21 cellular contexts compared by ENCODE assay signal in genomic region chr6:98904096-98904495, GRCh38. TPM values are rescaled to one million over a fixed set of nuclear protein-coding genes. Genes with fewer than 3 reads are reported as not detected.
A peak's percentile ranks its signal among the peaks of the same experiment; 100 is the strongest.
DNase-seq lines count a peak whose midpoint lies in the region; ATAC-seq and TF ChIP-seq lines count a peak whose summit lies in the region.
"Had no signal": no experiment of that assay in that cellular context is flagged by ENCODE, and none has a peak within 500 bp of the region (broad histone marks: within the 10 kb centered on the region; RNA-seq: fewer than 3 reads in every experiment).

No MANE protein-coding gene starts in this region.

- no peaks in the 10 kb centered on the region for H4K20me1 ChIP-seq in fibroblast of lung (ENCODE audit: control insufficient read depth, extremely low read depth, insufficient read depth, low read length)
- H4K20me1 ChIP-seq: BLaER1 had no signal

- H3K79me2 ChIP-seq in fibroblast of lung (ENCODE audit: control insufficient read depth, insufficient read depth, low read length): no peaks in the 10 kb centered on the region

- no peak for TF ChIP-seq CTCF in A673 (conservative IDR thresholded peaks at IDR 0.05; ENCODE audit: low read depth, low read length)
- TF ChIP-seq CTCF in fibroblast of lung (conservative IDR thresholded peaks at IDR 0.05 in 1 of 2, IDR thresholded peaks at IDR 0.05 in 1 of 2; ENCODE audit: low read depth in 1 of 2, low read length in 2 of 2): no peak
- TF ChIP-seq CTCF in psoas muscle (IDR thresholded peaks at IDR 0.05): no peak

- H3K4me3 ChIP-seq in A673 (ENCODE audit: low read depth, low read length, poor library complexity, severe bottlenecking) (no peak overlapping the region), fibroblast of lung (replicated peaks in 1 of 4; ENCODE audit: control extremely low read depth in 1 of 4, insufficient read depth in 1 of 4, low read depth in 3 of 4, low read length in 4 of 4) (no peak overlapping the region), psoas muscle (no peak overlapping the region), H7 (ENCODE audit: insufficient read depth, low read depth, low read length) (no peak overlapping the region)
- H3K4me3 ChIP-seq: BLaER1, PC-9, SJSA1 had no signal

- H3K9me3 ChIP-seq in A673 (ENCODE audit: low read depth, low read length, poor library complexity, severe bottlenecking) (no peaks in the 10 kb centered on the region), fibroblast of lung (ENCODE audit: control insufficient read depth, insufficient read depth, low read depth, low read length) (no peaks in the 10 kb centered on the region), psoas muscle (no peaks in the 10 kb centered on the region)
- H3K9me3 ChIP-seq: SJSA1 had no signal

- ATAC-seq in psoas muscle: no peak

- no peak overlapping the region for H3K27ac ChIP-seq in A673 (ENCODE audit: low read depth, low read length, poor library complexity, severe bottlenecking)
- H3K27ac ChIP-seq in fibroblast of lung (ENCODE audit: insufficient read depth, low read length): no peak overlapping the region
- no peak overlapping the region for H3K27ac ChIP-seq in psoas muscle
- H3K27ac ChIP-seq: 22Rv1, BLaER1, PC-9, SJSA1 had no signal

- H3K4me1 ChIP-seq in A673 (ENCODE audit: insufficient read depth, low read length, poor library complexity, severe bottlenecking) (no peaks in the 10 kb centered on the region), fibroblast of lung (ENCODE audit: control insufficient read depth, extremely low read depth, insufficient read depth, low read length) (no peaks in the 10 kb centered on the region), psoas muscle (no peaks in the 10 kb centered on the region)
- H3K4me1 ChIP-seq: BLaER1, SJSA1 had no signal

- H3K36me3 ChIP-seq in A673 (ENCODE audit: insufficient read depth, low read length, poor library complexity, severe bottlenecking) (peaks cover 11% of the 10 kb centered on the region), fibroblast of lung (ENCODE audit: control insufficient read depth, insufficient read depth, low read length) (no peaks in the 10 kb centered on the region), psoas muscle (ENCODE audit: insufficient read depth in 1 of 2, low read depth in 1 of 2) (peaks cover 5 to 63% of the 10 kb centered on the region in 2 donors), H7 (replicated peaks; ENCODE audit: control insufficient read depth, insufficient read depth, low read length) (no peaks in the 10 kb centered on the region)

- POLR2A ChIA-PET in A673 (lab: Charles Lee; ENCODE audit: low non-redundant PET): no interaction called here

- no peak overlapping the region for H3K9ac ChIP-seq in fibroblast of lung (ENCODE audit: insufficient read depth, low read length)
- H3K9ac ChIP-seq: BLaER1 had no signal

- H2AFZ ChIP-seq in fibroblast of lung (ENCODE audit: low read length): no peak overlapping the region
- H2AFZ ChIP-seq: PC-9 had no signal

- BruUV-seq in A673 (replicated peaks; lab: Mats Ljungman, UMichigan): no TSS peak

- H3K27me3 ChIP-seq in A673 (replicated peaks; ENCODE audit: insufficient read depth, low read depth, low read length, poor library complexity) (no peaks in the 10 kb centered on the region), fibroblast of lung (ENCODE audit: control insufficient read depth, insufficient read depth, low read length) (no peaks in the 10 kb centered on the region), psoas muscle (ENCODE audit: insufficient read depth in 3 of 3, low read length in 2 of 3) (no peaks in the 10 kb centered on the region), H7 (ENCODE audit: control insufficient read depth, insufficient read depth, low read length) (no peaks in the 10 kb centered on the region)
- H3K27me3 ChIP-seq: BLaER1, SJSA1 had no signal

- peak; percentile 4 for DNase-seq in A673 (ENCODE audit: low spot score)
- DNase-seq in RPMI8226: peak; percentile 50
- DNase-seq in fibroblast of lung (ENCODE audit: low read depth in 2 of 2): peak; percentile 4 to 13
- peak; percentile 13 to 37 for DNase-seq in lung microvascular endothelial cell (ENCODE audit: low read depth in 2 of 2)
- DNase-seq in psoas muscle: no peak
- DNase-seq in stimulated activated CD4-positive, alpha-beta T cell treated with anti-CD3 and anti-CD28 coated beads, Interleukin-1b, Interleukin-23, amount 100 ng/mL, for 48 hours: no peak
- no peak for DNase-seq in H7
- no peak for DNase-seq in dedifferentiated amniotic fluid mesenchymal stem cell (ENCODE audit: extremely low spot score)
- DNase-seq: CD8-positive, alpha-beta memory T cell; DND-41; GF-D8; GOT3; KBM-7; NCI-H1048; NCI-H1694; NCI-H510A treated with DMSO at 0.1 percent for 48 hours; NCI-H82; PC-9 had no signal

- H3K4me2 ChIP-seq in fibroblast of lung (ENCODE audit: extremely low read depth, insufficient read depth, low read length): no peak overlapping the region
- H3K4me2 ChIP-seq: BLaER1, PC-9 had no signal

- intact Hi-C loops in A673 (cut with micrococcal nuclease; ENCODE audit: unreplicated experiment) (no loop called here), psoas muscle (cut with DNase I) (no loop called here)

- CTCF ChIA-PET in A673 (lab: Charles Lee): no interaction called here

RNA-seq across cellular contexts. Expression of gene FBXL4, which starts 43.6 kb away (rescaled TPM):
- total RNA-seq in A673 (2021): 13.2 and 14.1 TPM in 2 replicates
- total RNA-seq in fibroblast of lung: 14.9 and 16.8 TPM in 2 replicates
- 11.9 and 18.1 TPM in 2 replicates for polyA plus RNA-seq in fibroblast of lung
- polyA plus RNA-seq in fibroblast of lung (2012): 6.0 and 7.2 TPM in 2 replicates
- polyA minus RNA-seq in fibroblast of lung (ENCODE audit: low replicate concordance): 4.8 and 9.6 TPM in 2 replicates
- 7.0 and 10.7 TPM in 2 replicates for total RNA-seq in lung microvascular endothelial cell
- total RNA-seq in psoas muscle: 10 to 100 TPM in 3 of 4 donors, 1 to 10 TPM in 1; 7.7 to 15.5 (median 13.3) TPM
- 10 to 100 TPM in 1 of 3 donors, 1 to 10 TPM in 2; 3.4 to 12.7 (median 5.0) TPM for polyA plus RNA-seq in psoas muscle
- 11.1 and 17.6 TPM in 2 replicates for total RNA-seq in H7 (2014; rRNA removed; shearing (Covaris generic))

Comparison
In these comparisons a context has a peak if more than half of its experiments do, and no peak if none do; other contexts are left out.
1. DNase-seq: peak in A673 (single experiment), RPMI8226 (single experiment), fibroblast of lung (2 of 2) and lung microvascular endothelial cell (2 of 2); none in psoas muscle (0 of 2), stimulated activated CD4-positive, alpha-beta T cell treated with anti-CD3 and anti-CD28 coated beads, Interleukin-1b, Interleukin-23, amount 100 ng/mL, for 48 hours (single experiment), H7 (single experiment) and dedifferentiated amniotic fluid mesenchymal stem cell (single experiment).